In the genomic region with DNA sequence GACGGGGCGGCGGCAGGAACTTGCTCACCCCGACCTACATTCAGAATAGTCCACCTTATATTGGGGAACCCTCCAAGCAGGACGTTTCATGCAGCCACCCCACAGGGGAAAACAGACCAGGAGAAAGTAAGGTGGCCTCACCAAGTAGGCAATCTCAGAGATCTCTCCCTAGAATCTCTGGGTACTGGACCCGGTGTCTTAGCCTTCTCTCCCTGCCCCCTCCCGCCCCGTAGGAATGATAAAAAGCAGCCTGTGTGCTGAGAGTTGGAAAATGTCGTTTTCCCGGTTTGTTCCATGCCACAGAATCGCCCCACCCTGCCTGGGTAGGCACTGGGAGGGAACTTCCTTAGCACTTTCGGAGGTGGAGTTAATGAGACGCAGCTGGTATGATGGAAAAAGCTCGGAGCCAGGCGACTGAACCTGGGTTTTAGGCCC, we compare ENCODE assay signal across 1 cellular context.
TF ChIP-seq lines count a peak whose summit lies in the region.

No MANE protein-coding gene starts in this region.

TF ChIP-seq in SK-N-SH, 30 proteins besides CTCF, POLR2A, EP300 and RAD21 (continued from another document):
- TF ChIP-seq REST (IDR thresholded peaks at IDR 0.05; ENCODE audit: low read depth, low read length) (no peak), NRF1 (IDR thresholded peaks at IDR 0.05; ENCODE audit: low read depth, low read length) (no peak), MEF2A (IDR thresholded peaks at IDR 0.05; ENCODE audit: borderline replicate concordance, low read depth) (no peak), RCOR1 (IDR thresholded peaks at IDR 0.05; ENCODE audit: low read length) (no peak), CHD2 (IDR thresholded peaks at IDR 0.05; ENCODE audit: low read length, partially characterized antibody) (no peak), TCF12 (IDR thresholded peaks at IDR 0.05) (peak; percentile 85), MAX (IDR thresholded peaks at IDR 0.05; ENCODE audit: low read depth) (peak; percentile 53; the same call in 1 of the 2 replicates)
